Comparison of ENCODE assay signal across 8 cellular contexts in genomic region chr12:122834229-122834920, GRCh38. TPM values are rescaled to one million over a fixed set of nuclear protein-coding genes. Genes with fewer than 3 reads are reported as not detected.
DNase-seq lines count a peak whose midpoint lies in the region; ATAC-seq and TF ChIP-seq lines count a peak whose summit lies in the region.

No MANE protein-coding gene starts in this region.

- H3K9ac ChIP-seq in endocrine pancreas (ENCODE audit: control insufficient read depth, insufficient read depth, low read length), result peak overlapping the region; percentile 36
- peak overlapping the region in 1 of 2 donors; percentile 36 for H3K9ac ChIP-seq in liver (ENCODE audit: low read depth in 1 of 2, low read length in 2 of 2)
- H3K9ac ChIP-seq in subcutaneous abdominal adipose tissue (ENCODE audit: low read length in 5 of 5), result peak overlapping the region in 4 of 5 donors; percentile 28 to 73 (median 58)

- peak; percentile 61 for DNase-seq in DMS 273 treated with DMSO at 0.1 percent for 48 hours (lab: John Stamatoyannopoulos, UW)
- peak; percentile 71 for DNase-seq in M059J (ENCODE audit: low read depth)
- peak; percentile 79 for DNase-seq in SW480 (ENCODE audit: low spot score)

- no peaks in the 10 kb centered on the region for H3K36me3 ChIP-seq in endocrine pancreas (ENCODE audit: control insufficient read depth, insufficient read depth, low read length)
- no peaks in the 10 kb centered on the region for H3K36me3 ChIP-seq in liver (ENCODE audit: control insufficient read depth in 4 of 4, insufficient read depth in 3 of 4, low read depth in 1 of 4, low read length in 3 of 4)
- H3K36me3 ChIP-seq in subcutaneous abdominal adipose tissue (ENCODE audit: control insufficient read depth in 5 of 5, insufficient read depth in 5 of 5, low read length in 5 of 5), result no peaks in the 10 kb centered on the region

- peak overlapping the region; percentile 62 for H3K4me3 ChIP-seq in endocrine pancreas (ENCODE audit: control insufficient read depth, insufficient read depth, low read length)
- peak overlapping the region in 2 of 3 donors; percentile 63 to 88 for H3K4me3 ChIP-seq in liver (ENCODE audit: low read depth in 1 of 3, low read length in 3 of 3)
- H3K4me3 ChIP-seq in subcutaneous abdominal adipose tissue (ENCODE audit: low read depth in 1 of 5, low read length in 5 of 5), result peak overlapping the region; percentile 54 to 78 (median 65)

- H3K27me3 ChIP-seq in endocrine pancreas (ENCODE audit: control insufficient read depth, insufficient read depth, low read length) (no peaks in the 10 kb centered on the region), liver (ENCODE audit: control insufficient read depth in 4 of 4, insufficient read depth in 4 of 4, low read length in 3 of 4) (no peaks in the 10 kb centered on the region), subcutaneous abdominal adipose tissue (ENCODE audit: control insufficient read depth in 5 of 5, insufficient read depth in 4 of 5, low read length in 5 of 5) (no peaks in the 10 kb centered on the region)

- no peaks in the 10 kb centered on the region for H3K9me3 ChIP-seq in endocrine pancreas (ENCODE audit: control insufficient read depth, low read length)
- no peaks in the 10 kb centered on the region for H3K9me3 ChIP-seq in liver (ENCODE audit: control insufficient read depth in 4 of 4, low read length in 3 of 4)
- peaks cover 0 to 4% (median 0%) of the 10 kb centered on the region in 5 donors for H3K9me3 ChIP-seq in subcutaneous abdominal adipose tissue (ENCODE audit: control insufficient read depth in 5 of 5, low read length in 5 of 5)

- TF ChIP-seq CTCF in liver (IDR thresholded peaks at IDR 0.05; ENCODE audit: low read depth, low read length, missing input control), result no peak

- 2% methylated on average over 18 of the region's 18 CpGs for WGBS in liver

- TF ChIP-seq RAD21 in liver (IDR thresholded peaks at IDR 0.05), result no peak

- H3K4me1 ChIP-seq in endocrine pancreas (ENCODE audit: control insufficient read depth, insufficient read depth, low read length) (peaks cover 11% of the 10 kb centered on the region), liver (ENCODE audit: control insufficient read depth in 4 of 4, insufficient read depth in 4 of 4, low read length in 3 of 4) (peaks cover 2 to 35% (median 30%) of the 10 kb centered on the region in 4 donors), subcutaneous abdominal adipose tissue (ENCODE audit: control insufficient read depth in 5 of 5, insufficient read depth in 5 of 5, low read length in 5 of 5) (peaks cover 0 to 35% (median 21%) of the 10 kb centered on the region in 5 donors)

- peak overlapping the region; percentile 61 to 70 for H3K27ac ChIP-seq in liver (ENCODE audit: low read depth in 1 of 2, low read length in 2 of 2)
- H3K27ac ChIP-seq in subcutaneous abdominal adipose tissue (ENCODE audit: low read depth, low read length), result peak overlapping the region; percentile 46

- ATAC-seq in GM19452 (IDR thresholded peaks at IDR 0.05; ENCODE audit: unreplicated experiment), result no peak
- no peak for ATAC-seq in GM21723 (IDR thresholded peaks at IDR 0.05; ENCODE audit: unreplicated experiment)

TF ChIP-seq in liver, 16 proteins besides CTCF, POLR2A, EP300 and RAD21:
- peak; percentile 34 for TF ChIP-seq NR2F2 (IDR thresholded peaks at IDR 0.05)
- peak in 1 of 2 donors; percentile 13 for TF ChIP-seq HNF4A (conservative IDR thresholded peaks at IDR 0.05)
- peak; percentile 35 for TF ChIP-seq SP1 (IDR thresholded peaks at IDR 0.05)
- TF ChIP-seq HNF4G (IDR thresholded peaks at IDR 0.05), result no peak
- peak; percentile 32 to 60 for TF ChIP-seq EGR1 (IDR thresholded peaks at IDR 0.05; ENCODE audit: low read depth in 2 of 2)
- no peak for TF ChIP-seq REST (IDR thresholded peaks at IDR 0.05)
- TF ChIP-seq FOXA1 (IDR thresholded peaks at IDR 0.05), result no peak
- no peak for TF ChIP-seq JUND (IDR thresholded peaks at IDR 0.05)
- TF ChIP-seq GABPA (IDR thresholded peaks at IDR 0.05 in 1 of 2, conservative IDR thresholded peaks at IDR 0.05 in 1 of 2), result no peak
- no peak for TF ChIP-seq MAX (IDR thresholded peaks at IDR 0.05)
- no peak for TF ChIP-seq TAF1 (conservative IDR thresholded peaks at IDR 0.05)
- TF ChIP-seq ZBTB33 (IDR thresholded peaks at IDR 0.05), result no peak
- TF ChIP-seq FOXA2 (IDR thresholded peaks at IDR 0.05), result no peak
- no peak for TF ChIP-seq YY1 (IDR thresholded peaks at IDR 0.05)
- peak in 1 of 2 donors; percentile 16 for TF ChIP-seq RXRA (IDR thresholded peaks at IDR 0.05)

RNA-seq across cellular contexts. Expression of gene HIP1R, which starts 0.9 kb away (rescaled TPM):
- 18.3 and 23.5 TPM in 2 replicates for total RNA-seq in M059J (2014; rRNA removed; shearing (Covaris generic))
- total RNA-seq in liver, result 10 to 100 TPM; 18.3 to 52.5 TPM
- 10 to 100 TPM; 12.4 to 15.8 TPM for polyA plus RNA-seq in liver
